ENCODE assay signal across 1 cellular context in the genomic region with DNA sequence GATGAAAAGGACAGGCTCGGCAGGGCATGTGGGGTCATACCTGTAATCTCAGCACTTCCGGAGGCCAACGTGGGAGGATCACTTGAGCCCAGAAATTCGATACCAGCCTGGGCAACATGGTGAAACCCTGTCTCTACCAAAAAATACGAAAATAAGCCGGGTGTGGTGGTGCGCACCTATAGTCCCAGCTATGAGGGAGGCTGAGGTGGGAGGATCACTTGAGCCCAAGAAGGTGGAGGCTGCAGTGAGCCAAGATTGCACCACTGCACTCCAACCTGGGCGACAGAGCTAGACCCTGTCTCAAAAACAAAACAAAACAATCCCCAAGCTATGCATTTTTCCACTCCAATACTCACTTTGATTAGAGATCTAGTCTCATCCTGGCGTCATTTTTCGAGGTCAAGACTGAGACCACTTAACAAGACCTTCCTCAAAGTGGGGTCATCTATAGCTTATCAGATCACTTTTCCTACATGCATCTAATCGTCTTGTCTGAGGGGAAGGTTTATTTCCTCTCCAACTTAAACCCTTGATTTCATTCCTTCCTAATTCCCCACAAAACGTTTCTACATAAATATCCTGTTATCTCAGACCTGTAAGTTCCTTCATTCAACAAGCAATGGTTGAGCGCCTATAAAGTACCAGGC.
TF ChIP-seq lines count a peak whose summit lies in the region.

No MANE protein-coding gene starts in this region.

TF ChIP-seq in GM23338, 12 proteins besides CTCF, POLR2A, EP300 and RAD21 (continued from another document):
- no peak for TF ChIP-seq REST (IDR thresholded peaks at IDR 0.05; ENCODE audit: unreplicated experiment)
- no peak for TF ChIP-seq JUNB (IDR thresholded peaks at IDR 0.05; ENCODE audit: unreplicated experiment)
- TF ChIP-seq ZNF114 (CRISPR knock-in tag; IDR thresholded peaks at IDR 0.05), result no peak
- TF ChIP-seq EZH2 (IDR thresholded peaks at IDR 0.05; ENCODE audit: low read depth, unreplicated experiment), result no peak
- TF ChIP-seq EZH2phosphoT487 (IDR thresholded peaks at IDR 0.05; ENCODE audit: unreplicated experiment), result no peak
- TF ChIP-seq ETS1 (IDR thresholded peaks at IDR 0.05), result no peak
